9 cellular contexts compared by ENCODE assay signal in genomic region chr12:46260153-46260912, GRCh38. TPM values are rescaled to one million over a fixed set of nuclear protein-coding genes. Genes with fewer than 3 reads are reported as not detected.
DNase-seq lines count a peak whose midpoint lies in the region; ATAC-seq and TF ChIP-seq lines count a peak whose summit lies in the region.
"Had no signal": no experiment of that assay in that cellular context is flagged by ENCODE, and none has a peak within 500 bp of the region (broad histone marks: within the 10 kb centered on the region; RNA-seq: fewer than 3 reads in every experiment).

No MANE protein-coding gene starts in this region.

- no peaks in the 10 kb centered on the region for H3K27me3 Mint-ChIP-seq in stimulated activated naive CD8-positive, alpha-beta T cell treated with anti-CD3 and anti-CD28 coated beads, Interleukin-15, amount 100 ng/mL, for 72 hours
- H3K27me3 Mint-ChIP-seq in activated naive CD8-positive, alpha-beta T cell treated with anti-CD3 and anti-CD28 coated beads, Interleukin-2, amount 50 U/mL, for 24 hours: no peaks in the 10 kb centered on the region

- H3K79me2 ChIP-seq in GM23248 (ENCODE audit: insufficient read depth): peaks cover 100% of the 10 kb centered on the region

- peak overlapping the region; percentile 8; the same call in 1 of the 2 replicates for H3K4me3 ChIP-seq in GM23248
- peak overlapping the region; percentile 39 for H3K4me3 ChIP-seq in WI38 (ENCODE audit: low read depth, low read length)
- H3K4me3 ChIP-seq in skeletal muscle satellite cell (ENCODE audit: low read length): no peak overlapping the region

- peak overlapping the region; percentile 40 for H3K27ac ChIP-seq in GM23248

- no peak overlapping the region for H3K4me3 Mint-ChIP-seq in stimulated activated naive CD8-positive, alpha-beta T cell treated with anti-CD3 and anti-CD28 coated beads, Interleukin-15, amount 100 ng/mL, for 72 hours
- H3K4me3 Mint-ChIP-seq in activated naive CD8-positive, alpha-beta T cell treated with anti-CD3 and anti-CD28 coated beads, Interleukin-2, amount 50 U/mL, for 24 hours: no peak overlapping the region

- peaks cover 37% of the 10 kb centered on the region; the same call in 1 of the 2 replicates for H3F3A ChIP-seq in GM23248 (ENCODE audit: insufficient read depth)

- no peaks in the 10 kb centered on the region for H3K27me3 ChIP-seq in GM23248 (replicated peaks; ENCODE audit: insufficient read depth)
- H3K27me3 ChIP-seq in skeletal muscle satellite cell (ENCODE audit: control insufficient read depth, insufficient read depth, low read length): no peaks in the 10 kb centered on the region

- H2AFZ ChIP-seq in GM23248: no peak overlapping the region

- intact Hi-C loops in left ventricle myocardium superior (cut with micrococcal nuclease): loop anchor here (10.0 kb wide), 1 partner anchor 56 kb away; no protein-coding TSS in a partner anchor

- peaks cover 55% of the 10 kb centered on the region for H3K4me1 ChIP-seq in GM23248 (ENCODE audit: insufficient read depth)
- H3K4me1 ChIP-seq in skeletal muscle satellite cell (ENCODE audit: control insufficient read depth, insufficient read depth, low read length): peaks cover 41% of the 10 kb centered on the region

- H3K27ac Mint-ChIP-seq in stimulated activated naive CD8-positive, alpha-beta T cell treated with anti-CD3 and anti-CD28 coated beads, Interleukin-15, amount 100 ng/mL, for 72 hours: no peak overlapping the region
- H3K27ac Mint-ChIP-seq in activated naive CD8-positive, alpha-beta T cell treated with anti-CD3 and anti-CD28 coated beads, Interleukin-2, amount 50 U/mL, for 24 hours: no peak overlapping the region

- H3K36me3 ChIP-seq in GM23248 (ENCODE audit: low read depth) (no peaks in the 10 kb centered on the region), skeletal muscle satellite cell (ENCODE audit: insufficient read depth, low read length) (no peaks in the 10 kb centered on the region)

- ATAC-seq in left ventricle myocardium superior: peak; percentile 43
- ATAC-seq in stimulated activated naive CD8-positive, alpha-beta T cell treated with anti-CD3 and anti-CD28 coated beads, Interleukin-15, amount 100 ng/mL, for 72 hours: no peak
- no peak for ATAC-seq in activated naive CD8-positive, alpha-beta T cell treated with anti-CD3 and anti-CD28 coated beads, Interleukin-2, amount 50 U/mL, for 24 hours

- no peaks in the 10 kb centered on the region for H3K9me2 ChIP-seq in GM23248 (ENCODE audit: insufficient read depth)

- no peak for TF ChIP-seq CTCF in WI38 (IDR thresholded peaks at IDR 0.05; ENCODE audit: low read depth, low read length)

- in situ Hi-C loops in GM23248 (cut with MboI): no loop called here
- in situ Hi-C loops in KBM-7 (cut with MboI; ENCODE audit: low pct_unique_long_range_greater_than_20kb, low sequenced_read_pairs): no loop called here

- H3K9me3 ChIP-seq in GM23248 (ENCODE audit: low read depth): no peaks in the 10 kb centered on the region
- H3K9me3 ChIP-seq in skeletal muscle satellite cell (replicated peaks; ENCODE audit: low read length): no peaks in the 10 kb centered on the region

- WGBS in GM23248 (ENCODE audit: low coverage in 1 of 2, low lambda C conversion rate in 2 of 2, missing lambda C conversion rate in 2 of 2), 2 experiments: 37 to 45% methylated on average over 5 of the region's 5 CpGs

- peak overlapping the region; percentile 48 for H3K4me2 ChIP-seq in GM23248 (ENCODE audit: unreplicated experiment)
- peak overlapping the region; percentile 26 for H3K4me2 ChIP-seq in skeletal muscle satellite cell (ENCODE audit: low read length)

- 0 out of 2 replicates have a peak overlapping the region, but pooled peaks have one; percentile 3 for H3K9ac ChIP-seq in GM23248
- H3K9ac ChIP-seq in skeletal muscle satellite cell (ENCODE audit: low read depth, low read length): no peak overlapping the region

- DNase-seq in GM23248 (peak; percentile 48), left ventricle myocardium superior (no peak), KBM-7 (no peak)
- DNase-seq in stimulated activated naive CD8-positive, alpha-beta T cell treated with anti-CD3 and anti-CD28 coated beads, Interleukin-15, amount 100 ng/mL, for 72 hours: no peak
- no peak for DNase-seq in effector CD8-positive, alpha-beta T cell (lab: John Stamatoyannopoulos, UW)
- no peak for DNase-seq in activated naive CD8-positive, alpha-beta T cell treated with anti-CD3 and anti-CD28 coated beads, Interleukin-2, amount 50 U/mL, for 24 hours
- DNase-seq: activated CD4-positive, alpha-beta T cell treated with anti-CD3 and anti-CD28 coated beads for 4 hours had no signal

- H3K9me3 Mint-ChIP-seq in stimulated activated naive CD8-positive, alpha-beta T cell treated with anti-CD3 and anti-CD28 coated beads, Interleukin-15, amount 100 ng/mL, for 72 hours: no peaks in the 10 kb centered on the region
- no peaks in the 10 kb centered on the region for H3K9me3 Mint-ChIP-seq in activated naive CD8-positive, alpha-beta T cell treated with anti-CD3 and anti-CD28 coated beads, Interleukin-2, amount 50 U/mL, for 24 hours

- H3K36me3 Mint-ChIP-seq in activated naive CD8-positive, alpha-beta T cell treated with anti-CD3 and anti-CD28 coated beads, Interleukin-2, amount 50 U/mL, for 24 hours (ENCODE audit: low read depth): peaks cover 51% of the 10 kb centered on the region

- H4K20me1 ChIP-seq in GM23248 (ENCODE audit: insufficient read depth): peaks cover 13% of the 10 kb centered on the region; the same call in 1 of the 2 replicates

- peaks cover 27% of the 10 kb centered on the region for H3K4me1 Mint-ChIP-seq in stimulated activated naive CD8-positive, alpha-beta T cell treated with anti-CD3 and anti-CD28 coated beads, Interleukin-15, amount 100 ng/mL, for 72 hours
- peaks cover 54% of the 10 kb centered on the region for H3K4me1 Mint-ChIP-seq in activated naive CD8-positive, alpha-beta T cell treated with anti-CD3 and anti-CD28 coated beads, Interleukin-2, amount 50 U/mL, for 24 hours

RNA-seq across cellular contexts. Expression of gene SLC38A1, which starts 8.5 kb away (rescaled TPM):
- 79.9 and 81.7 TPM in 2 replicates for total RNA-seq in GM23248 (2014; rRNA removed; shearing (Covaris generic))
- polyA plus RNA-seq in GM23248 (2016; fragmentation: Nextera tagmentation; extraction: Ambion mirVana): 88.7 and 92.0 TPM in 2 replicates
- total RNA-seq in left ventricle myocardium superior: 161 TPM
- total RNA-seq in skeletal muscle satellite cell (2012; rRNA removed): 30.6 and 65.1 TPM in 2 replicates
